Comparison of ENCODE assay signal across 22 cellular contexts in genomic region chr3:130342821-130343661, GRCh38. TPM values are rescaled to one million over a fixed set of nuclear protein-coding genes. Genes with fewer than 3 reads are reported as not detected.
"Had no signal": no experiment of that assay in that cellular context is flagged by ENCODE, and none has a peak within 500 bp of the region (broad histone marks: within the 10 kb centered on the region; RNA-seq: fewer than 3 reads in every experiment).

No MANE protein-coding gene starts in this region.

- H3K4me3 ChIP-seq: MG63, SJSA1, SK-N-MC had no signal

- H3K27ac ChIP-seq: SJSA1, SK-N-MC had no signal

- H3K9me3 ChIP-seq: SJSA1 had no signal

- H3K4me1 ChIP-seq: SJSA1 had no signal

- DNase-seq: Karpas-422, KG1, MG63, NCI-H1092, NCI-H1105 treated with DMSO at 0.1 percent for 48 hours, NCI-H1417 treated with DMSO at 0.1 percent for 48 hours, NCI-H146, NCI-H187 treated with DMSO at 0.1 percent for 48 hours, NCI-H2029 treated with DMSO at 0.1 percent for 48 hours, NCI-H2107, NCI-H2227 treated with DMSO at 0.1 percent for 48 hours, NCI-H524, NCI-H526 treated with DMSO at 0.1 percent for 48 hours, NCI-H748 treated with DMSO at 0.1 percent for 48 hours, Right ventricle myocardium superior, RPMI8226, SIG-M5 had no signal

- H3K36me3 ChIP-seq: MG63, SJSA1 had no signal

RNA-seq across cellular contexts. Expression of gene COL6A5, which starts 2.4 kb away (rescaled TPM):
- total RNA-seq: HT-29, NCI-H460, OCI-LY7, Right ventricle myocardium superior, SJSA1 had no signal
